In the genomic region with DNA sequence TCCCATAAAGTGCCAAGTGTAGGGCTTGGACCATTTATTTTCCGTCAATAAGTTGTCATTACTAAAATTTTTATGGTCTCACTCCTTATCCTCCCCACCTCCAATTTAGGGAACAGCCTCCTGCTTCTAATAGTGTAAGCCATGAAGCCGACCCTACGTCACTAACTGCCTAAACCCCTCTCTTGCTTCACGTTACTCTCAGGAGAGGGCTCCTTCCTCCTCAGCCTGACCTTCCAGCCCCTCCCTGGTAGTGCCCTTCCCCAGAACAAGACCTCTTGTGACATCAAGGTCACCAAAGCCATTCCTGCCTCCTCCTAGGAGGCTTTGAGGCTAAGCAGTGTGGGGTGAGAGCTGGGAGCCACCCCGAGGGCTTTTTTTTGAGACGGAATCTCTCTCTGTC, we compare ENCODE assay signal across 9 cellular contexts. TPM values are rescaled to one million over a fixed set of nuclear protein-coding genes. Genes with fewer than 3 reads are reported as not detected.
DNase-seq lines count a peak whose midpoint lies in the region; ATAC-seq, FAIRE-seq and TF ChIP-seq lines count a peak whose summit lies in the region.
"Had no signal": no experiment of that assay in that cellular context is flagged by ENCODE, and none has a peak within 500 bp of the region (broad histone marks: within the 10 kb centered on the region; RNA-seq: fewer than 3 reads in every experiment).

No MANE protein-coding gene starts in this region.

- peaks cover 21% of the 10 kb centered on the region for H3K36me3 Mint-ChIP-seq in MCF 10A (ENCODE audit: insufficient read depth, unreplicated experiment)
- peaks cover 22% of the 10 kb centered on the region for H3K36me3 Mint-ChIP-seq in activated CD4-positive, alpha-beta memory T cell treated with anti-CD3 and anti-CD28 coated beads for 36 hours

- H3K27ac Mint-ChIP-seq in MCF 10A (ENCODE audit: low read depth, unreplicated experiment) = peak overlapping the region; percentile 63
- peak overlapping the region; percentile 96 for H3K27ac Mint-ChIP-seq in activated CD4-positive, alpha-beta memory T cell treated with anti-CD3 and anti-CD28 coated beads for 36 hours

- no peak for TF ChIP-seq POLR2A in HepG2 (IDR thresholded peaks at IDR 0.05; ENCODE audit: insufficient read depth in 1 of 2, low read depth in 2 of 2, low read length in 2 of 2)
- no peak for TF ChIP-seq POLR2A in tibial nerve (IDR thresholded peaks at IDR 0.05)

- intact Hi-C loops in MCF 10A (cut with micrococcal nuclease) (no loop called here), mammary epithelial cell (cut with micrococcal nuclease) (loop anchor here (2.0 kb wide), 2 partner anchors 251 to 279 kb away; no protein-coding TSS in a partner anchor), HepG2 (cut with micrococcal nuclease; ENCODE audit: unreplicated experiment) (loop anchor here (2.0 kb wide), 1 partner anchor 43 kb away; no protein-coding TSS in a partner anchor), posterior vena cava (cut with DNase I) (loop anchor here (5.0 to 10.0 kb wide), 3 partner anchors 46 to 191 kb away; partner anchors contain the start of genes TOR2A (in 2 of the 2) and ST6GALNAC4 (in 1 of the 2))
- intact Hi-C loops in activated CD4-positive, alpha-beta memory T cell treated with anti-CD3 and anti-CD28 coated beads for 36 hours (cut with micrococcal nuclease) = no loop called here

- ATAC-seq in HepG2 = no peak
- no peak for ATAC-seq in GM19455 (IDR thresholded peaks at IDR 0.05; ENCODE audit: unreplicated experiment)

- 96% methylated on average over 6 of the region's 6 CpGs for WGBS in mammary epithelial cell (ENCODE audit: low coverage, missing lambda C conversion rate)
- WGBS in HepG2 (ENCODE audit: low lambda C conversion rate) = 37% methylated on average over 6 of the region's 6 CpGs
- WGBS in tibial nerve, 2 donors = 74 to 84% methylated on average over 6 of the region's 6 CpGs

- BruUV-seq in MCF 10A (replicated peaks; lab: Mats Ljungman, UMichigan) = no TSS peak
- no TSS peak for BruUV-seq in mammary epithelial cell (replicated peaks; lab: Mats Ljungman, UMichigan)
- BruUV-seq in HepG2 (replicated peaks; lab: Mats Ljungman, UMichigan) = no TSS peak

- in situ Hi-C loops in mammary epithelial cell (cut with MboI; ENCODE audit: low sequenced_read_pairs in 2 of 2) (loop anchor here (5.0 kb wide), 1 partner anchor 46 kb away; the partner anchor contains the start of gene TOR2A (in 2 of the 2)), HepG2 (cut with HindIII; ENCODE audit: extremely low pct_ligation_motif_present, low pct_unique_long_range_greater_than_20kb) (loop anchor here (5.0 kb wide), 1 partner anchor 46 kb away; the partner anchor contains the start of gene TOR2A)

- CTCF ChIA-PET in MCF 10A (lab: Yijun Ruan, JAX) (interaction anchor here (0.9 to 4.0 kb wide), 8 partner anchors 12 to 137 kb away, joined by 3 to 27 read pairs (median 9); partner anchors contain the start of gene TOR2A), mammary epithelial cell (lab: Charles Lee; ENCODE audit: low non-redundant PET) (no interaction called here), HepG2 (lab: Yijun Ruan, JAX; ENCODE audit: low intra/inter-chr PET ratio, low total read pairs) (no interaction called here)
- CTCF ChIA-PET in activated CD4-positive, alpha-beta memory T cell treated with anti-CD3 and anti-CD28 coated beads for 36 hours (lab: Charles Lee) = interaction anchor here (2.5 to 6.6 kb wide), 4 partner anchors 8 to 86 kb away, joined by 21 to 131 read pairs (median 40); partner anchors contain the start of gene TOR2A

- H3K9ac ChIP-seq in mammary epithelial cell (ENCODE audit: insufficient read depth, low read length) (no peak overlapping the region), HepG2 (ENCODE audit: insufficient read depth, low read depth, low read length) (no peak overlapping the region)

- H3K27ac ChIP-seq in mammary epithelial cell (ENCODE audit: insufficient read depth, low read depth, low read length) (no peak overlapping the region), HepG2 (ENCODE audit: extremely low read length, insufficient read depth, low read length) (no peak overlapping the region), tibial nerve (peak overlapping the region in 3 of 4 donors; percentile 86 to 97 (median 96))

- no peaks in the 10 kb centered on the region for H3K9me3 Mint-ChIP-seq in MCF 10A (ENCODE audit: unreplicated experiment)
- H3K9me3 Mint-ChIP-seq in activated CD4-positive, alpha-beta memory T cell treated with anti-CD3 and anti-CD28 coated beads for 36 hours = no peaks in the 10 kb centered on the region

- TF ChIP-seq CTCF in MCF 10A (IDR thresholded peaks at IDR 0.05; ENCODE audit: unreplicated experiment) = no peak
- TF ChIP-seq CTCF in mammary epithelial cell (conservative IDR thresholded peaks at IDR 0.05 in 1 of 2, IDR thresholded peaks at IDR 0.05 in 1 of 2; ENCODE audit: extremely low read depth in 1 of 2, insufficient read depth in 1 of 2, low read depth in 1 of 2, low read length in 2 of 2) = no peak
- TF ChIP-seq CTCF in HepG2 (CRISPR knock-in tag; IDR thresholded peaks at IDR 0.05) = no peak
- TF ChIP-seq CTCF in tibial nerve (IDR thresholded peaks at IDR 0.05) = no peak

- POLR2A ChIA-PET in MCF 10A (lab: Yijun Ruan, JAX) = interaction anchor here (1.0 to 2.7 kb wide), 5 partner anchors 17 to 172 kb away, joined by 3 to 10 read pairs (median 5); no protein-coding TSS in a partner anchor
- POLR2A ChIA-PET in activated CD4-positive, alpha-beta memory T cell treated with anti-CD3 and anti-CD28 coated beads for 36 hours (lab: Charles Lee) = interaction anchor here (1.5 to 1.7 kb wide), 2 partner anchors 13 to 49 kb away, joined by 5 to 7 read pairs; partner anchors contain the start of gene TOR2A
- POLR2A ChIA-PET in HepG2 (lab: Yijun Ruan, JAX) = no interaction called here

- no peak for FAIRE-seq in HepG2 (lab: Jason Lieb, UNC)

- H2AFZ ChIP-seq in mammary epithelial cell (ENCODE audit: low read depth, low read length) (no peak overlapping the region), HepG2 (ENCODE audit: low read length) (no peak overlapping the region)

- H3K4me3 Mint-ChIP-seq in MCF 10A (ENCODE audit: unreplicated experiment) = no peak overlapping the region
- peak overlapping the region; percentile 70 for H3K4me3 Mint-ChIP-seq in activated CD4-positive, alpha-beta memory T cell treated with anti-CD3 and anti-CD28 coated beads for 36 hours

- H3K36me3 ChIP-seq in mammary epithelial cell (ENCODE audit: insufficient read depth, low read length) (peaks cover 13% of the 10 kb centered on the region), HepG2 (replicated peaks in 1 of 2; ENCODE audit: control insufficient read depth in 1 of 2, insufficient read depth in 2 of 2, low read length in 2 of 2) (peaks cover 14 to 16% of the 10 kb centered on the region in 2 experiments), tibial nerve (peaks cover 5 to 17% (median 15%) of the 10 kb centered on the region in 3 donors)

- H3K4me3 ChIP-seq in mammary epithelial cell (replicated peaks in 1 of 3; ENCODE audit: insufficient read depth in 1 of 3, low read depth in 2 of 3, low read length in 3 of 3) (no peak overlapping the region), HepG2 (replicated peaks in 1 of 3; ENCODE audit: insufficient read depth in 1 of 3, low read depth in 2 of 3, low read length in 3 of 3) (no peak overlapping the region), tibial nerve (no peak overlapping the region)

- H3K27me3 ChIP-seq in mammary epithelial cell (ENCODE audit: insufficient read depth, low read length) (no peaks in the 10 kb centered on the region), HepG2 (ENCODE audit: control insufficient read depth in 1 of 2, insufficient read depth in 2 of 2, low read length in 2 of 2) (peaks cover 1 to 25% of the 10 kb centered on the region in 2 experiments; a peak in 2 of 5 replicates), tibial nerve (no peaks in the 10 kb centered on the region)

- TF ChIP-seq RAD21 in HepG2 (CRISPR knock-in tag; IDR thresholded peaks at IDR 0.05) = no peak

- H3K4me1 ChIP-seq in mammary epithelial cell (ENCODE audit: insufficient read depth, low read length) (peaks cover 18% of the 10 kb centered on the region), HepG2 (ENCODE audit: insufficient read depth, low read length) (peaks cover 39% of the 10 kb centered on the region), tibial nerve (peaks cover 0 to 66% (median 37%) of the 10 kb centered on the region in 4 donors)

- no peaks in the 10 kb centered on the region for H4K20me1 ChIP-seq in mammary epithelial cell (ENCODE audit: insufficient read depth, low read length)
- H4K20me1 ChIP-seq in HepG2 (ENCODE audit: insufficient read depth, low read length) = peaks cover 17% of the 10 kb centered on the region

- H3K79me2 ChIP-seq in mammary epithelial cell (ENCODE audit: insufficient read depth, low read length) (peaks cover 28% of the 10 kb centered on the region), HepG2 (ENCODE audit: insufficient read depth, low read length) (peaks cover 19% of the 10 kb centered on the region)

- H3K9me3 ChIP-seq in mammary epithelial cell (replicated peaks; ENCODE audit: insufficient read depth, low read length) (no peaks in the 10 kb centered on the region), HepG2 (ENCODE audit: low read length) (no peaks in the 10 kb centered on the region), tibial nerve (no peaks in the 10 kb centered on the region)

- H3K4me1 Mint-ChIP-seq in MCF 10A (ENCODE audit: insufficient read depth, unreplicated experiment) = peaks cover 9% of the 10 kb centered on the region
- peaks cover 77% of the 10 kb centered on the region for H3K4me1 Mint-ChIP-seq in activated CD4-positive, alpha-beta memory T cell treated with anti-CD3 and anti-CD28 coated beads for 36 hours (ENCODE audit: low read depth)

- H3K4me2 ChIP-seq in mammary epithelial cell (ENCODE audit: insufficient read depth, low read depth, low read length) = no peak overlapping the region
- H3K4me2 ChIP-seq in HepG2 (ENCODE audit: low read depth, low read length) = no peak overlapping the region

- no peak for TF ChIP-seq EP300 in HepG2 (IDR thresholded peaks at IDR 0.05; ENCODE audit: low read depth in 2 of 2, low read length in 2 of 2)
- TF ChIP-seq EP300 in HepG2 (CRISPR knock-in tag; IDR thresholded peaks at IDR 0.05; ENCODE audit: borderline replicate concordance) = no peak
- TF ChIP-seq EP300 in tibial nerve (IDR thresholded peaks at IDR 0.05) = no peak

- no peaks in the 10 kb centered on the region for H3K27me3 Mint-ChIP-seq in MCF 10A (ENCODE audit: insufficient read depth, unreplicated experiment)
- H3K27me3 Mint-ChIP-seq in activated CD4-positive, alpha-beta memory T cell treated with anti-CD3 and anti-CD28 coated beads for 36 hours = no peaks in the 10 kb centered on the region

- dilution Hi-C loops in mammary epithelial cell (cut with HindIII; ENCODE audit: low sequenced_read_pairs) = no loop called here

- no peak for DNase-seq in MCF 10A (ENCODE audit: unreplicated experiment)
- no peak for DNase-seq in mammary epithelial cell
- DNase-seq in activated CD4-positive, alpha-beta memory T cell treated with anti-CD3 and anti-CD28 coated beads for 36 hours = no peak
- no peak for DNase-seq in HepG2 (ENCODE audit: low spot score)
- DNase-seq in tibial nerve (ENCODE audit: low spot score in 2 of 2) = no peak
- no peak for DNase-seq in posterior vena cava (ENCODE audit: low spot score)
- DNase-seq in activated gamma-delta T cell (lab: John Stamatoyannopoulos, UW) = no peak
- DNase-seq: NCI-H1694 treated with DMSO at 0.1 percent for 48 hours had no signal

RNA-seq across cellular contexts. Expression of gene CDK9, which starts 2.2 kb away (rescaled TPM):
- total RNA-seq in MCF 10A (2022) = 62.1 and 84.0 TPM in 2 replicates
- total RNA-seq in mammary epithelial cell = 10 to 100 TPM; 63.5 to 71.6 TPM
- 73.8 TPM for polyA plus RNA-seq in mammary epithelial cell
- 66.3 TPM for polyA minus RNA-seq in mammary epithelial cell
- total RNA-seq in activated CD4-positive, alpha-beta memory T cell treated with anti-CD3 and anti-CD28 coated beads for 36 hours = 10 to 100 TPM; 99.4 to 99.6 TPM
- total RNA-seq in HepG2 (2016; rRNA removed; fragmentation: Illumina TruSeq; extraction: Trizol) = 16.8 TPM in 2 replicates
- 5.3 and 6.3 TPM in 2 replicates for total RNA-seq in HepG2 (2016; cell fraction: cytosol; rRNA removed; fragmentation: Illumina TruSeq; extraction: Trizol; ENCODE audit: low read depth)
- total RNA-seq in HepG2 (2016; cell fraction: insoluble cytoplasmic fraction; rRNA removed; fragmentation: Illumina TruSeq; extraction: Trizol) = 14.3 and 15.5 TPM in 2 replicates
- 13.1 and 13.7 TPM in 2 replicates for total RNA-seq in HepG2 (2016; cell fraction: membrane; rRNA removed; fragmentation: Illumina TruSeq; extraction: Trizol)
- 13.7 and 14.2 TPM in 2 replicates for total RNA-seq in HepG2 (2016; cell fraction: nucleus; rRNA removed; fragmentation: Illumina TruSeq; extraction: Trizol)
- polyA plus RNA-seq in HepG2 (2011; rRNA removed) = 21.5 and 26.1 TPM in 2 replicates
- 16.1 and 24.8 TPM in 2 replicates for polyA plus RNA-seq in HepG2 (2011; cell fraction: cytosol; rRNA removed)
- polyA plus RNA-seq in HepG2 (2011; cell fraction: nucleus; rRNA removed) = 85.3 and 97.2 TPM in 2 replicates
- polyA plus RNA-seq in HepG2 (2012) = 18.5 and 23.5 TPM in 2 replicates
- polyA plus RNA-seq in HepG2 (2016; cell fraction: cytosol; fragmentation: Illumina TruSeq; extraction: Trizol; ENCODE audit: low read depth) = 7.2 and 7.8 TPM in 2 replicates
- polyA plus RNA-seq in HepG2 (2016; cell fraction: insoluble cytoplasmic fraction; fragmentation: Illumina TruSeq; extraction: Trizol; ENCODE audit: low read depth) = 21.4 and 33.5 TPM in 2 replicates
- 10.9 and 12.8 TPM in 2 replicates for polyA plus RNA-seq in HepG2 (2016; cell fraction: membrane; fragmentation: Illumina TruSeq; extraction: Trizol; ENCODE audit: low read depth)
- polyA plus RNA-seq in HepG2 (2016; cell fraction: nucleus; fragmentation: Illumina TruSeq; extraction: Trizol; ENCODE audit: insufficient read depth, low read depth) = 35.3 and 35.6 TPM in 2 replicates
- 47.9 and 105 TPM in 2 replicates for polyA minus RNA-seq in HepG2 (2011; rRNA and poly(A)+ RNA removed; ENCODE audit: low replicate concordance)
- polyA minus RNA-seq in HepG2 (2011; cell fraction: cytosol; rRNA and poly(A)+ RNA removed) = 13.9 and 18.8 TPM in 2 replicates
- polyA minus RNA-seq in HepG2 (2011; cell fraction: nucleus; rRNA and poly(A)+ RNA removed) = 27.6 and 29.4 TPM in 2 replicates
- 100 to 1,000 TPM in 2 of 4 donors, 10 to 100 TPM in 2; 66.6 to 112 (median 87.6) TPM for total RNA-seq in tibial nerve
- 10 to 100 TPM; 56.5 to 71.0 TPM for total RNA-seq in posterior vena cava

RNA-seq across cellular contexts. Expression of gene SH2D3C, which starts 5.2 kb away (rescaled TPM):
- total RNA-seq in MCF 10A (2022) = not detected in 2 replicates
- under 1 TPM; under 0.01 to 0.19 TPM for total RNA-seq in mammary epithelial cell
- polyA plus RNA-seq in mammary epithelial cell = 0.08 TPM
- polyA minus RNA-seq in mammary epithelial cell = not detected
- total RNA-seq in activated CD4-positive, alpha-beta memory T cell treated with anti-CD3 and anti-CD28 coated beads for 36 hours = 10 to 100 TPM; 34.5 to 35.3 TPM
- total RNA-seq in HepG2 (2016; rRNA removed; fragmentation: Illumina TruSeq; extraction: Trizol) = not detected in 2 replicates
- total RNA-seq in HepG2 (2016; cell fraction: cytosol; rRNA removed; fragmentation: Illumina TruSeq; extraction: Trizol; ENCODE audit: low read depth) = not detected in 2 replicates
- not detected in 2 replicates for total RNA-seq in HepG2 (2016; cell fraction: insoluble cytoplasmic fraction; rRNA removed; fragmentation: Illumina TruSeq; extraction: Trizol)
- not detected in 2 replicates for total RNA-seq in HepG2 (2016; cell fraction: membrane; rRNA removed; fragmentation: Illumina TruSeq; extraction: Trizol)
- not detected in 2 replicates for total RNA-seq in HepG2 (2016; cell fraction: nucleus; rRNA removed; fragmentation: Illumina TruSeq; extraction: Trizol)
- not detected in 2 replicates for polyA plus RNA-seq in HepG2 (2011; rRNA removed)
- 0.03 TPM in 1 of 2 replicates, not detected in the other for polyA plus RNA-seq in HepG2 (2011; cell fraction: cytosol; rRNA removed)
- not detected in 2 replicates for polyA plus RNA-seq in HepG2 (2011; cell fraction: nucleus; rRNA removed)
- 0.19 TPM in 1 of 2 replicates, not detected in the other for polyA plus RNA-seq in HepG2 (2012)
- not detected in 2 replicates for polyA plus RNA-seq in HepG2 (2016; cell fraction: cytosol; fragmentation: Illumina TruSeq; extraction: Trizol; ENCODE audit: low read depth)
- not detected in 2 replicates for polyA plus RNA-seq in HepG2 (2016; cell fraction: insoluble cytoplasmic fraction; fragmentation: Illumina TruSeq; extraction: Trizol; ENCODE audit: low read depth)
- not detected in 2 replicates for polyA plus RNA-seq in HepG2 (2016; cell fraction: membrane; fragmentation: Illumina TruSeq; extraction: Trizol; ENCODE audit: low read depth)
- polyA plus RNA-seq in HepG2 (2016; cell fraction: nucleus; fragmentation: Illumina TruSeq; extraction: Trizol; ENCODE audit: insufficient read depth, low read depth) = not detected in 2 replicates
- 0.20 and 0.84 TPM in 2 replicates for polyA minus RNA-seq in HepG2 (2011; rRNA and poly(A)+ RNA removed; ENCODE audit: low replicate concordance)
- polyA minus RNA-seq in HepG2 (2011; cell fraction: cytosol; rRNA and poly(A)+ RNA removed) = not detected in 2 replicates
- not detected in 2 replicates for polyA minus RNA-seq in HepG2 (2011; cell fraction: nucleus; rRNA and poly(A)+ RNA removed)
- 10 to 100 TPM in 3 of 4 donors, 1 to 10 TPM in 1; 4.2 to 18.9 (median 13.4) TPM for total RNA-seq in tibial nerve
- total RNA-seq in posterior vena cava = 10 to 100 TPM; 13.7 to 18.9 TPM

RNA-seq across cellular contexts. Expression of gene FPGS, which starts 19.0 kb away (rescaled TPM):
- total RNA-seq in MCF 10A (2022) = 130 and 131 TPM in 2 replicates
- 10 to 100 TPM; 59.5 to 85.8 TPM for total RNA-seq in mammary epithelial cell
- polyA plus RNA-seq in mammary epithelial cell = 56.0 TPM
- 43.0 TPM for polyA minus RNA-seq in mammary epithelial cell
- total RNA-seq in activated CD4-positive, alpha-beta memory T cell treated with anti-CD3 and anti-CD28 coated beads for 36 hours = 10 to 100 TPM; 80.0 to 83.9 TPM
- 20.3 and 35.6 TPM in 2 replicates for total RNA-seq in HepG2 (2016; rRNA removed; fragmentation: Illumina TruSeq; extraction: Trizol)
- total RNA-seq in HepG2 (2016; cell fraction: cytosol; rRNA removed; fragmentation: Illumina TruSeq; extraction: Trizol; ENCODE audit: low read depth) = 7.4 and 10.3 TPM in 2 replicates
- 18.5 and 37.2 TPM in 2 replicates for total RNA-seq in HepG2 (2016; cell fraction: insoluble cytoplasmic fraction; rRNA removed; fragmentation: Illumina TruSeq; extraction: Trizol)
- 18.1 and 18.9 TPM in 2 replicates for total RNA-seq in HepG2 (2016; cell fraction: membrane; rRNA removed; fragmentation: Illumina TruSeq; extraction: Trizol)
- total RNA-seq in HepG2 (2016; cell fraction: nucleus; rRNA removed; fragmentation: Illumina TruSeq; extraction: Trizol) = 26.8 and 31.7 TPM in 2 replicates
- 36.8 and 41.3 TPM in 2 replicates for polyA plus RNA-seq in HepG2 (2011; rRNA removed)
- polyA plus RNA-seq in HepG2 (2011; cell fraction: cytosol; rRNA removed) = 20.2 and 34.2 TPM in 2 replicates
- polyA plus RNA-seq in HepG2 (2011; cell fraction: nucleus; rRNA removed) = 102 and 128 TPM in 2 replicates
- 16.9 and 23.2 TPM in 2 replicates for polyA plus RNA-seq in HepG2 (2012)
- polyA plus RNA-seq in HepG2 (2016; cell fraction: cytosol; fragmentation: Illumina TruSeq; extraction: Trizol; ENCODE audit: low read depth) = 8.3 and 9.4 TPM in 2 replicates
- 21.4 and 32.6 TPM in 2 replicates for polyA plus RNA-seq in HepG2 (2016; cell fraction: insoluble cytoplasmic fraction; fragmentation: Illumina TruSeq; extraction: Trizol; ENCODE audit: low read depth)
- 12.8 and 13.0 TPM in 2 replicates for polyA plus RNA-seq in HepG2 (2016; cell fraction: membrane; fragmentation: Illumina TruSeq; extraction: Trizol; ENCODE audit: low read depth)
- 68.3 and 83.1 TPM in 2 replicates for polyA plus RNA-seq in HepG2 (2016; cell fraction: nucleus; fragmentation: Illumina TruSeq; extraction: Trizol; ENCODE audit: insufficient read depth, low read depth)
- polyA minus RNA-seq in HepG2 (2011; rRNA and poly(A)+ RNA removed; ENCODE audit: low replicate concordance) = 71.8 and 195 TPM in 2 replicates
- 13.5 and 19.9 TPM in 2 replicates for polyA minus RNA-seq in HepG2 (2011; cell fraction: cytosol; rRNA and poly(A)+ RNA removed)
- 25.4 and 26.6 TPM in 2 replicates for polyA minus RNA-seq in HepG2 (2011; cell fraction: nucleus; rRNA and poly(A)+ RNA removed)
- 100 to 1,000 TPM; 136 to 309 (median 143) TPM for total RNA-seq in tibial nerve
- total RNA-seq in posterior vena cava = 10 to 100 TPM; 35.5 to 55.1 TPM

RNA-seq across cellular contexts. Expression of gene TOR2A, which starts 48.5 kb away (rescaled TPM):
- total RNA-seq in MCF 10A (2022) = 8.4 and 11.3 TPM in 2 replicates
- total RNA-seq in mammary epithelial cell = 10 to 100 TPM in 1 of 2 donors, 1 to 10 TPM in 1; 4.0 to 13.2 TPM
- polyA plus RNA-seq in mammary epithelial cell = 10.3 TPM
- 5.6 TPM for polyA minus RNA-seq in mammary epithelial cell
- 10 to 100 TPM; 12.7 to 16.2 TPM for total RNA-seq in activated CD4-positive, alpha-beta memory T cell treated with anti-CD3 and anti-CD28 coated beads for 36 hours
- 5.5 and 7.2 TPM in 2 replicates for total RNA-seq in HepG2 (2016; rRNA removed; fragmentation: Illumina TruSeq; extraction: Trizol)
- total RNA-seq in HepG2 (2016; cell fraction: cytosol; rRNA removed; fragmentation: Illumina TruSeq; extraction: Trizol; ENCODE audit: low read depth) = 5.2 and 7.3 TPM in 2 replicates
- total RNA-seq in HepG2 (2016; cell fraction: insoluble cytoplasmic fraction; rRNA removed; fragmentation: Illumina TruSeq; extraction: Trizol) = 4.5 and 7.9 TPM in 2 replicates
- 7.9 and 11.8 TPM in 2 replicates for total RNA-seq in HepG2 (2016; cell fraction: membrane; rRNA removed; fragmentation: Illumina TruSeq; extraction: Trizol)
- 6.0 and 8.4 TPM in 2 replicates for total RNA-seq in HepG2 (2016; cell fraction: nucleus; rRNA removed; fragmentation: Illumina TruSeq; extraction: Trizol)
- polyA plus RNA-seq in HepG2 (2011; rRNA removed) = 3.5 and 4.9 TPM in 2 replicates
- polyA plus RNA-seq in HepG2 (2011; cell fraction: cytosol; rRNA removed) = 3.9 and 7.0 TPM in 2 replicates
- polyA plus RNA-seq in HepG2 (2011; cell fraction: nucleus; rRNA removed) = 10.9 and 13.2 TPM in 2 replicates
- polyA plus RNA-seq in HepG2 (2012) = 3.9 and 5.6 TPM in 2 replicates
- 7.5 and 14.0 TPM in 2 replicates for polyA plus RNA-seq in HepG2 (2016; cell fraction: cytosol; fragmentation: Illumina TruSeq; extraction: Trizol; ENCODE audit: low read depth)
- 8.1 and 8.2 TPM in 2 replicates for polyA plus RNA-seq in HepG2 (2016; cell fraction: insoluble cytoplasmic fraction; fragmentation: Illumina TruSeq; extraction: Trizol; ENCODE audit: low read depth)
- polyA plus RNA-seq in HepG2 (2016; cell fraction: membrane; fragmentation: Illumina TruSeq; extraction: Trizol; ENCODE audit: low read depth) = 13.5 and 15.3 TPM in 2 replicates
- polyA plus RNA-seq in HepG2 (2016; cell fraction: nucleus; fragmentation: Illumina TruSeq; extraction: Trizol; ENCODE audit: insufficient read depth, low read depth) = 15.9 and 17.9 TPM in 2 replicates
- polyA minus RNA-seq in HepG2 (2011; rRNA and poly(A)+ RNA removed; ENCODE audit: low replicate concordance) = 5.5 and 15.6 TPM in 2 replicates
- 3.2 and 3.6 TPM in 2 replicates for polyA minus RNA-seq in HepG2 (2011; cell fraction: cytosol; rRNA and poly(A)+ RNA removed)
- polyA minus RNA-seq in HepG2 (2011; cell fraction: nucleus; rRNA and poly(A)+ RNA removed) = 2.4 and 3.0 TPM in 2 replicates
- total RNA-seq in tibial nerve = 10 to 100 TPM; 13.3 to 15.3 (median 14.4) TPM
- total RNA-seq in posterior vena cava = 1 to 10 TPM; 4.9 to 8.2 TPM

Comparison
In these comparisons a context has a peak if more than half of its experiments do, and no peak if none do; other contexts are left out.
1. CTCF ChIA-PET loops: an anchor here in MCF 10A (0.9 to 4.0 kb wide) and activated CD4-positive, alpha-beta memory T cell treated with anti-CD3 and anti-CD28 coated beads for 36 hours (2.5 to 6.6 kb wide); none called in mammary epithelial cell and HepG2.
2. intact Hi-C loops: an anchor here in mammary epithelial cell (2.0 kb wide), HepG2 (2.0 kb wide) and posterior vena cava (5.0 to 10.0 kb wide); none called in MCF 10A and activated CD4-positive, alpha-beta memory T cell treated with anti-CD3 and anti-CD28 coated beads for 36 hours.
3. H3K27ac ChIP-seq: peak in tibial nerve (3 of 4); none in mammary epithelial cell (single experiment) and HepG2 (single experiment).